Comparison of ENCODE assay signal across 8 cellular contexts in the genomic region with DNA sequence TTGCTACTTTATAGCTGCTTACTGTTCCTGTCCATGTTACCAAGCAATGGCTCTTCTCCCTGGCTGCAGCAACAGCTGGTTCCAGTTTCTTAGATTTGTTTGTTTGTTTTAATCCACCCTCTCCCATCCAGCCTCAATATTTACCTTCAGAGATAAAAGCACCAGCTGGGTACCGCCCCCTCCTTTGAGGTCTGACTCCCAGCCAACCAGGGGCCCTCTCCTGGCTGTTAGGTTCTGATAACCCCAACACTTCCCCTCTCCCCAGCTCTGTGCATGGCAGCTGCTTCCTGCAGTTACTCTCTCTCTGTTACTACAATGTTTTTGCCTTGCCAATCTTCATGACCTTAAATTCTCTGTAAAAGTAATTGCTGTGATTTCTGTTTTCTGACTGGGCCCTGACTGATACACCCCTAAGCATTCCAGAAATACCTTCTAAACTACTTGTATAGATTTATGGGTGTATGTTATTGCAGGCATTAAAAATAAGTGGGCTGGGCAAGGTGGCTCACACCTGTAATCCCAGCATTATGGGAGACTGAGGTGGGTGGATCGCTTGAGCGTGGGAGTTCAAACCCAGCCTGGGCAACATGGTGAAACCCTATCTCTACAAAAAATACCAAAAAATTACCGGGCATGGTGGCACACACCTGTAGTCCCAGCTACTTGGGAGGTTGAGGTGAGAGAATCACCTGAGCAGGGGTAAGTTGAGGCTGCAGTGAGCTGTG. TPM values are rescaled to one million over a fixed set of nuclear protein-coding genes. Genes with fewer than 3 reads are reported as not detected.
DNase-seq lines count a peak whose midpoint lies in the region; ATAC-seq and TF ChIP-seq lines count a peak whose summit lies in the region.

No MANE protein-coding gene starts in this region.

- POLR2A ChIA-PET in CD4-positive, alpha-beta T cell (lab: Charles Lee) = interaction anchor here (1.8 kb wide), 1 partner anchor 62 kb away, joined by 8 read pairs; a partner anchor contains a TSS

- no peaks in the 10 kb centered on the region for H3K36me3 Mint-ChIP-seq in CD4-positive, alpha-beta T cell (ENCODE audit: low read depth)

- TF ChIP-seq CTCF in CD4-positive, alpha-beta T cell (IDR thresholded peaks at IDR 0.05) = no peak
- TF ChIP-seq CTCF in GM20000 (IDR thresholded peaks at IDR 0.05; ENCODE audit: extremely low read depth, missing control alignments) = no peak
- no peak for TF ChIP-seq CTCF in fibroblast of mammary gland (conservative IDR thresholded peaks at IDR 0.05; ENCODE audit: control insufficient read depth, insufficient read depth, low read depth, low read length)

- DNase-seq in CD4-positive, alpha-beta T cell = peak; percentile 10 to 35 (median 19)
- peak; percentile 45 for DNase-seq in GM20000 (ENCODE audit: low spot score)
- peak; percentile 83 for DNase-seq in MV-4-11 (lab: John Stamatoyannopoulos, UW)
- DNase-seq in SK-N-DZ (ENCODE audit: low spot score) = peak; percentile 12
- peak; percentile 18 for DNase-seq in fibroblast of mammary gland (ENCODE audit: low read depth)
- DNase-seq in posterior cingulate gyrus = no peak

- H3K4me3 ChIP-seq in fibroblast of mammary gland (ENCODE audit: control insufficient read depth, low read depth, low read length) = no peak overlapping the region

- H3K4me1 Mint-ChIP-seq in CD4-positive, alpha-beta T cell (ENCODE audit: low read depth) = peaks cover 25% of the 10 kb centered on the region

- no peaks in the 10 kb centered on the region for H3K9me3 Mint-ChIP-seq in CD4-positive, alpha-beta T cell

- no peak overlapping the region for H3K27ac ChIP-seq in CD4-positive, alpha-beta T cell (ENCODE audit: low read depth, low read length)

- no peaks in the 10 kb centered on the region for H3K27me3 Mint-ChIP-seq in CD4-positive, alpha-beta T cell

- peak overlapping the region; percentile 5 for H3K27ac Mint-ChIP-seq in CD4-positive, alpha-beta T cell

- intact Hi-C loops in CD4-positive, alpha-beta T cell (cut with DNase I, micrococcal nuclease) = loop anchor here (5.0 to 10.0 kb wide), 2 partner anchors 54 to 718 kb away; a partner anchor contains a TSS
- intact Hi-C loops in posterior cingulate gyrus (cut with DNase I) = no loop called here

- CTCF ChIA-PET in CD4-positive, alpha-beta T cell (lab: Charles Lee) = interaction anchor here (0.6 kb wide), 1 partner anchor 52 kb away, joined by 3 read pairs; no protein-coding TSS in a partner anchor

- no peaks in the 10 kb centered on the region for H3K27me3 ChIP-seq in CD4-positive, alpha-beta T cell (ENCODE audit: control insufficient read depth, insufficient read depth, low read length)

- H3K9me3 ChIP-seq in CD4-positive, alpha-beta T cell (ENCODE audit: control insufficient read depth, low read length) = no peaks in the 10 kb centered on the region

- peak overlapping the region; percentile 30 for H3K4me3 Mint-ChIP-seq in CD4-positive, alpha-beta T cell

- peak; percentile 54 for ATAC-seq in CD4-positive, alpha-beta T cell (ENCODE audit: poor library complexity)
- ATAC-seq in HG02588 (IDR thresholded peaks at IDR 0.05; ENCODE audit: unreplicated experiment) (no peak), GM19023 (IDR thresholded peaks at IDR 0.05; ENCODE audit: unreplicated experiment) (no peak)

RNA-seq across cellular contexts. Expression of a gene that starts 2.6 kb away (rescaled TPM):
- under 1 TPM; 0.36 to 0.53 TPM for total RNA-seq in CD4-positive, alpha-beta T cell
- polyA plus RNA-seq in SK-N-DZ (2014; cell fraction: cytosol; rRNA removed) = 0.12 and 0.23 TPM in 2 replicates
- polyA plus RNA-seq in SK-N-DZ (2014; cell fraction: nucleus; rRNA removed) = 0.22 and 0.25 TPM in 2 replicates

Comparison
In these comparisons a context has a peak if more than half of its experiments do, and no peak if none do; other contexts are left out.
1. DNase-seq: peak in CD4-positive, alpha-beta T cell (10 of 10), GM20000 (single experiment), MV-4-11 (single experiment), SK-N-DZ (single experiment) and fibroblast of mammary gland (single experiment); none in posterior cingulate gyrus (0 of 10).